1 cellular context compared by ENCODE assay signal in genomic region chr10:44173558-44173894, GRCh38.
TF ChIP-seq lines count a peak whose summit lies in the region.

No MANE protein-coding gene starts in this region.

TF ChIP-seq in H1, 55 proteins besides CTCF, POLR2A, EP300 and RAD21:
- TF ChIP-seq CREB1 (IDR thresholded peaks at IDR 0.05) = no peak
- TF ChIP-seq RBBP5 (IDR thresholded peaks at IDR 0.05; ENCODE audit: borderline replicate concordance, low read depth, low read length) = no peak
- no peak for TF ChIP-seq EZH2 (IDR thresholded peaks at IDR 0.05; ENCODE audit: low read depth, low read length, severe bottlenecking)
- no peak for TF ChIP-seq RFX5 (IDR thresholded peaks at IDR 0.05; ENCODE audit: borderline replicate concordance, low read depth, low read length)
- TF ChIP-seq KDM1A (IDR thresholded peaks at IDR 0.05; ENCODE audit: borderline replicate concordance, low read length) = no peak
- TF ChIP-seq HDAC2 (IDR thresholded peaks at IDR 0.05; ENCODE audit: borderline replicate concordance in 1 of 2, low read depth in 2 of 2, low read length in 2 of 2) = no peak
- no peak for TF ChIP-seq JUND (IDR thresholded peaks at IDR 0.05; ENCODE audit: low read length)
- TF ChIP-seq NRF1 (IDR thresholded peaks at IDR 0.05; ENCODE audit: low read depth, low read length) = no peak
